Comparison of ENCODE assay signal across 1 cellular context in genomic region chr5:177005619-177006264, GRCh38.
A peak's percentile ranks its signal among the peaks of the same experiment; 100 is the strongest.
TF ChIP-seq lines count a peak whose summit lies in the region.

No MANE protein-coding gene starts in this region.

TF ChIP-seq in HepG2, 621 proteins besides CTCF, POLR2A, EP300 and RAD21 (continued from another document):
- no peak for TF ChIP-seq ZBTB40 (IDR thresholded peaks at IDR 0.05)
- 0 out of 2 replicates have a peak, but pooled peaks have one; percentile 20 for TF ChIP-seq ZBTB40 (CRISPR knock-in tag; IDR thresholded peaks at IDR 0.05)
- TF ChIP-seq NONO (IDR thresholded peaks at IDR 0.05) = no peak
- no peak; the same call in none of the 2 replicates for TF ChIP-seq NONO (CRISPR knock-in tag; conservative IDR thresholded peaks at IDR 0.05)
- TF ChIP-seq LRRFIP1 (CRISPR knock-in tag; conservative IDR thresholded peaks at IDR 0.05) = no peak
- TF ChIP-seq ZNF546 (CRISPR knock-in tag; conservative IDR thresholded peaks at IDR 0.05) = no peak
- no peak; the same call in 1 of the 2 replicates for TF ChIP-seq FOXC1 (CRISPR knock-in tag; IDR thresholded peaks at IDR 0.05; ENCODE audit: borderline replicate concordance)
- no peak for TF ChIP-seq DDIT3 (CRISPR knock-in tag; IDR thresholded peaks at IDR 0.05)
- 0 out of 2 replicates have a peak, but pooled peaks have one; percentile 1 for TF ChIP-seq BRD4 (CRISPR knock-in tag; IDR thresholded peaks at IDR 0.05)
- no peak for TF ChIP-seq HMG20A (CRISPR knock-in tag; IDR thresholded peaks at IDR 0.05; ENCODE audit: borderline replicate concordance)
- TF ChIP-seq ZNF883 (CRISPR knock-in tag; IDR thresholded peaks at IDR 0.05; ENCODE audit: not compliant biosample characterization) = no peak
- TF ChIP-seq FOXP1 (IDR thresholded peaks at IDR 0.05) = no peak
- TF ChIP-seq FOXP1 (CRISPR knock-in tag; IDR thresholded peaks at IDR 0.05) = no peak
- no peak for TF ChIP-seq HCFC1 (IDR thresholded peaks at IDR 0.05; ENCODE audit: low read depth, low read length)
- no peak for TF ChIP-seq ZNF276 (CRISPR knock-in tag; IDR thresholded peaks at IDR 0.05; ENCODE audit: low read depth)
- no peak for TF ChIP-seq GTF3A (CRISPR knock-in tag; conservative IDR thresholded peaks at IDR 0.05)
- no peak for TF ChIP-seq IKZF4 (CRISPR knock-in tag; IDR thresholded peaks at IDR 0.05; ENCODE audit: borderline replicate concordance, low read depth, not compliant biosample characterization)
- TF ChIP-seq ZNF574 (CRISPR knock-in tag; IDR thresholded peaks at IDR 0.05) = no peak
- no peak for TF ChIP-seq ZNF281 (CRISPR knock-in tag; IDR thresholded peaks at IDR 0.05; ENCODE audit: borderline replicate concordance)
- TF ChIP-seq ZBTB26 (CRISPR knock-in tag; IDR thresholded peaks at IDR 0.05; ENCODE audit: borderline replicate concordance) = no peak
